ENCODE assay signal across 22 cellular contexts in genomic region chr2:861655-862355, GRCh38.
A peak's percentile ranks its signal among the peaks of the same experiment; 100 is the strongest.
DNase-seq lines count a peak whose midpoint lies in the region; ATAC-seq and TF ChIP-seq lines count a peak whose summit lies in the region.
"Had no signal": no experiment of that assay in that cellular context is flagged by ENCODE, and none has a peak within 500 bp of the region (broad histone marks: within the 10 kb centered on the region; RNA-seq: fewer than 3 reads in every experiment).

No MANE protein-coding gene starts in this region.

- H3K27ac ChIP-seq in GM23338 (ENCODE audit: low read depth) = no peak overlapping the region
- H3K27ac ChIP-seq: ascending aorta, C4-2B, lower lobe of right lung, PC-9, psoas muscle had no signal

- H3K4me3 Mint-ChIP-seq in progenitor cell of endocrine pancreas (ENCODE audit: low read depth) (no peak overlapping the region), GM23338 (no peak overlapping the region)
- H3K4me3 Mint-ChIP-seq: activated T-helper 1 cell treated with anti-CD3 and anti-CD28 coated beads, Interleukin-12 subunit alpha, Interleukin-12 subunit beta, Interleukin-2, Interleukin-4 antibody, amounts not matched to agents 30 ng/mL and 10 ng/mL and 1 ng/mL, durations not matched to agents 14 hours and 24 hours and 36 hours; neural crest cell; WTC11 had no signal

- no peak overlapping the region for H3K4me3 ChIP-seq in GM23338
- H3K4me3 ChIP-seq: ascending aorta, lower lobe of right lung, PC-9, psoas muscle had no signal

- ATAC-seq in HG02885 (IDR thresholded peaks at IDR 0.05; ENCODE audit: poor library complexity, unreplicated experiment) (no peak), GM23338 (no peak)
- ATAC-seq: activated naive CD4-positive, alpha-beta T cell treated with anti-CD3 and anti-CD28 coated beads, Interleukin-2, amount 50 U/mL, for 72 hours; lower lobe of right lung; psoas muscle; WTC11 had no signal

- peaks cover 15% of the 10 kb centered on the region for H3K4me1 ChIP-seq in GM23338 (ENCODE audit: insufficient read depth)
- H3K4me1 ChIP-seq: ascending aorta, lower lobe of right lung, psoas muscle had no signal

- H3K36me3 Mint-ChIP-seq in progenitor cell of endocrine pancreas (ENCODE audit: insufficient read depth) (no peaks in the 10 kb centered on the region), GM23338 (ENCODE audit: low read depth) (no peaks in the 10 kb centered on the region)
- H3K36me3 Mint-ChIP-seq: activated naive CD4-positive, alpha-beta T cell treated with anti-CD3 and anti-CD28 coated beads, Interleukin-2, amount 50 U/mL, for 72 hours; WTC11 had no signal

- DNase-seq in DMS79 (lab: John Stamatoyannopoulos, UW) (peak; percentile 36), NCI-H128 (lab: John Stamatoyannopoulos, UW; ENCODE audit: unreplicated experiment) (peak; percentile 28), ecto neural progenitor cell (ENCODE audit: low spot score) (peak; percentile 46), progenitor cell of endocrine pancreas (ENCODE audit: low spot score, unreplicated experiment) (no peak), GM23338 (ENCODE audit: low spot score) (no peak)
- no peak for DNase-seq in stimulated activated naive CD4-positive, alpha-beta T cell (lab: John Stamatoyannopoulos, UW)
- DNase-seq: activated CD4-positive, alpha-beta T cell treated with anti-CD3 and anti-CD28 coated beads, Interleukin-2, amount 50 U/mL, for 1 hour; caudate nucleus; lower lobe of right lung; NCI-H1436; NCI-H226; PC-9; psoas muscle; Right ventricle myocardium superior; T1000 had no signal

- TF ChIP-seq CTCF in progenitor cell of endocrine pancreas (IDR thresholded peaks at IDR 0.05; ENCODE audit: unreplicated experiment) (no peak), GM23338 (conservative IDR thresholded peaks at IDR 0.05; ENCODE audit: low read depth in 2 of 2) (no peak)

- peaks cover 12% of the 10 kb centered on the region for H3K4me1 Mint-ChIP-seq in progenitor cell of endocrine pancreas (ENCODE audit: low read depth)
- H3K4me1 Mint-ChIP-seq in GM23338 = peaks cover 38% of the 10 kb centered on the region

- no peaks in the 10 kb centered on the region for H3K79me2 ChIP-seq in GM23338 (replicated peaks; ENCODE audit: insufficient read depth)

- 0 out of 2 replicates have a peak, but pooled peaks cover 3% of the 10 kb centered on the region for H3F3A ChIP-seq in GM23338 (replicated peaks; ENCODE audit: low read depth)

- no peaks in the 10 kb centered on the region for H4K20me1 ChIP-seq in GM23338 (replicated peaks; ENCODE audit: insufficient read depth)

- no peak overlapping the region for H2AFZ ChIP-seq in GM23338
- H2AFZ ChIP-seq: PC-9 had no signal

- peaks cover 40% of the 10 kb centered on the region for H3K27me3 Mint-ChIP-seq in progenitor cell of endocrine pancreas
- H3K27me3 Mint-ChIP-seq in GM23338 (ENCODE audit: insufficient read depth, low read depth, poor library complexity) = peaks cover 14% of the 10 kb centered on the region

- H3K4me2 ChIP-seq in GM23338 = no peak overlapping the region
- H3K4me2 ChIP-seq: PC-9 had no signal

- H3K27me3 ChIP-seq in GM23338 (ENCODE audit: insufficient read depth) = peaks cover 2% of the 10 kb centered on the region; the same call in 1 of the 2 replicates
- H3K27me3 ChIP-seq: ascending aorta had no signal

- no peaks in the 10 kb centered on the region for H3K9me2 ChIP-seq in GM23338 (ENCODE audit: insufficient read depth)

- peak overlapping the region; percentile 13 for H3K27ac Mint-ChIP-seq in progenitor cell of endocrine pancreas
- no peak overlapping the region for H3K27ac Mint-ChIP-seq in GM23338
- H3K27ac Mint-ChIP-seq: activated naive CD4-positive, alpha-beta T cell treated with anti-CD3 and anti-CD28 coated beads, Interleukin-2, amount 50 U/mL, for 72 hours; activated T-helper 1 cell treated with anti-CD3 and anti-CD28 coated beads, Interleukin-12 subunit alpha, Interleukin-12 subunit beta, Interleukin-2, Interleukin-4 antibody, amounts not matched to agents 30 ng/mL and 10 ng/mL and 1 ng/mL, durations not matched to agents 14 hours and 24 hours and 36 hours; WTC11 had no signal

- H3K9me3 Mint-ChIP-seq in progenitor cell of endocrine pancreas (ENCODE audit: low read depth) = no peaks in the 10 kb centered on the region
- H3K9me3 Mint-ChIP-seq in GM23338 = no peaks in the 10 kb centered on the region
- H3K9me3 Mint-ChIP-seq: activated naive CD4-positive, alpha-beta T cell treated with anti-CD3 and anti-CD28 coated beads, Interleukin-2, amount 50 U/mL, for 72 hours; activated T-helper 1 cell treated with anti-CD3 and anti-CD28 coated beads, Interleukin-12 subunit alpha, Interleukin-12 subunit beta, Interleukin-2, Interleukin-4 antibody, amounts not matched to agents 30 ng/mL and 10 ng/mL and 1 ng/mL, durations not matched to agents 14 hours and 24 hours and 36 hours; neural crest cell; WTC11 had no signal

- H3K36me3 ChIP-seq in GM23338 (ENCODE audit: insufficient read depth) = no peaks in the 10 kb centered on the region
- H3K36me3 ChIP-seq: ascending aorta, lower lobe of right lung had no signal

TF ChIP-seq in GM23338, 12 proteins besides CTCF, POLR2A, EP300 and RAD21 (continues in another document):
- TF ChIP-seq ZNF331 (CRISPR knock-in tag; IDR thresholded peaks at IDR 0.05; ENCODE audit: low read depth) = no peak
- TF ChIP-seq EZH2 (IDR thresholded peaks at IDR 0.05; ENCODE audit: low read depth, unreplicated experiment) = no peak
- no peak for TF ChIP-seq ZNF462 (CRISPR knock-in tag; IDR thresholded peaks at IDR 0.05)
- TF ChIP-seq ZNF114 (CRISPR knock-in tag; IDR thresholded peaks at IDR 0.05) = no peak
- TF ChIP-seq STAT1 (IDR thresholded peaks at IDR 0.05; ENCODE audit: unreplicated experiment) = no peak

Comparison
In these comparisons a context has a peak if more than half of its experiments do, and no peak if none do; other contexts are left out.
1. DNase-seq: peak in DMS79 (single experiment), NCI-H128 (single experiment) and ecto neural progenitor cell (single experiment); none in progenitor cell of endocrine pancreas (single experiment), GM23338 (single experiment) and stimulated activated naive CD4-positive, alpha-beta T cell (0 of 6).